ENCODE assay signal across 13 cellular contexts in genomic region chr5:1789838-1790462, GRCh38. TPM values are rescaled to one million over a fixed set of nuclear protein-coding genes. Genes with fewer than 3 reads are reported as not detected.
A peak's percentile ranks its signal among the peaks of the same experiment; 100 is the strongest.
DNase-seq lines count a peak whose midpoint lies in the region; ATAC-seq and TF ChIP-seq lines count a peak whose summit lies in the region.
"Had no signal": no experiment of that assay in that cellular context is flagged by ENCODE, and none has a peak within 500 bp of the region (broad histone marks: within the 10 kb centered on the region; RNA-seq: fewer than 3 reads in every experiment).

No MANE protein-coding gene starts in this region.

- H3K4me1 ChIP-seq in Peyer's patch = peaks cover 0 to 10% (median 0%) of the 10 kb centered on the region in 4 donors
- H3K4me1 ChIP-seq in effector memory CD4-positive, alpha-beta T cell (ENCODE audit: control insufficient read depth, insufficient read depth, low read length, poor library complexity, severe bottlenecking) = peaks cover 20% of the 10 kb centered on the region
- peaks cover 2 to 13% of the 10 kb centered on the region in 2 donors for H3K4me1 ChIP-seq in neuronal stem cell (ENCODE audit: control insufficient read depth in 2 of 2, insufficient read depth in 1 of 2, low read depth in 1 of 2, low read length in 2 of 2)

- H3K9ac ChIP-seq in neuronal stem cell (ENCODE audit: low read depth, low read length, poor library complexity) = no peak overlapping the region

- no peak for ATAC-seq in HG02571 (IDR thresholded peaks at IDR 0.05; ENCODE audit: unreplicated experiment)
- ATAC-seq: activated T-cell treated with anti-CD3 and anti-CD28 coated beads, Interleukin-2, amount 50 U/mL, for 4 hours had no signal

- H4K8ac ChIP-seq in neuronal stem cell (ENCODE audit: low read depth, low read length) = no peak overlapping the region

- H3K27me3 Mint-ChIP-seq in T-helper 1 cell treated with Interleukin-12 subunit alpha and Interleukin-12 subunit beta and Interleukin-4 antibody, amounts not matched to agents 30 μg/mL and 1 μg/mL, for 36 hours (ENCODE audit: low read depth) = no peaks in the 10 kb centered on the region

- no peaks in the 10 kb centered on the region for H3K79me1 ChIP-seq in neuronal stem cell (ENCODE audit: low read depth, low read length)

- H2AK5ac ChIP-seq in neuronal stem cell (ENCODE audit: low read depth, low read length) = no peak overlapping the region

- no peak overlapping the region for H4K91ac ChIP-seq in neuronal stem cell (ENCODE audit: low read depth, low read length, poor library complexity)

- no peak overlapping the region for H3K4me2 ChIP-seq in neuronal stem cell (ENCODE audit: insufficient read depth, low read length, poor library complexity, severe bottlenecking)

- H2BK15ac ChIP-seq in neuronal stem cell (ENCODE audit: low read length) = no peak overlapping the region

- no peak overlapping the region for H3K4ac ChIP-seq in neuronal stem cell (ENCODE audit: low read length)

- H3K4me3 ChIP-seq in Peyer's patch = no peak overlapping the region
- no peak overlapping the region for H3K4me3 ChIP-seq in effector memory CD4-positive, alpha-beta T cell (ENCODE audit: insufficient read depth, low read depth, low read length, poor library complexity, severe bottlenecking)
- no peak overlapping the region for H3K4me3 ChIP-seq in neuronal stem cell (ENCODE audit: low read length in 2 of 2)

- no peak for TF ChIP-seq CTCF in Peyer's patch (IDR thresholded peaks at IDR 0.05)

- no peak overlapping the region for H3K18ac ChIP-seq in neuronal stem cell (ENCODE audit: low read length)

- H3K23ac ChIP-seq in neuronal stem cell (ENCODE audit: low read depth, low read length, poor library complexity) = no peak overlapping the region

- H2AFZ ChIP-seq in neuronal stem cell (ENCODE audit: low read length) = peak overlapping the region; percentile 86

- H2BK12ac ChIP-seq in neuronal stem cell (ENCODE audit: low read length) = no peak overlapping the region

- no peaks in the 10 kb centered on the region for H3K9me3 ChIP-seq in Peyer's patch
- H3K9me3 ChIP-seq in effector memory CD4-positive, alpha-beta T cell (ENCODE audit: control insufficient read depth, low read length) = no peaks in the 10 kb centered on the region
- H3K9me3 ChIP-seq in neuronal stem cell (replicated peaks in 1 of 2; ENCODE audit: control insufficient read depth in 2 of 2, insufficient read depth in 1 of 2, low read depth in 1 of 2, low read length in 2 of 2) = no peaks in the 10 kb centered on the region

- no peaks in the 10 kb centered on the region for H3K9me3 Mint-ChIP-seq in T-helper 1 cell treated with Interleukin-12 subunit alpha and Interleukin-12 subunit beta and Interleukin-4 antibody, amounts not matched to agents 30 μg/mL and 1 μg/mL, for 36 hours
- H3K9me3 Mint-ChIP-seq: H9 had no signal

- H3K36me3 ChIP-seq in Peyer's patch (no peaks in the 10 kb centered on the region), neuronal stem cell (replicated peaks in 1 of 2; ENCODE audit: control insufficient read depth in 2 of 2, insufficient read depth in 2 of 2, low read length in 2 of 2) (no peaks in the 10 kb centered on the region)
- H3K36me3 ChIP-seq in effector memory CD4-positive, alpha-beta T cell (ENCODE audit: control insufficient read depth, insufficient read depth, low read length) = no peaks in the 10 kb centered on the region

- peaks cover 53% of the 10 kb centered on the region for H3K4me1 Mint-ChIP-seq in T-helper 1 cell treated with Interleukin-12 subunit alpha and Interleukin-12 subunit beta and Interleukin-4 antibody, amounts not matched to agents 30 μg/mL and 1 μg/mL, for 36 hours (ENCODE audit: low read depth)

- H3K27ac ChIP-seq in Peyer's patch (no peak overlapping the region), neuronal stem cell (replicated peaks; ENCODE audit: low read length) (no peak overlapping the region)
- peak overlapping the region; percentile 16 for H3K27ac ChIP-seq in effector memory CD4-positive, alpha-beta T cell (ENCODE audit: insufficient read depth, low read length, poor library complexity, severe bottlenecking)

- H3K27ac Mint-ChIP-seq in T-helper 1 cell treated with Interleukin-12 subunit alpha and Interleukin-12 subunit beta and Interleukin-4 antibody, amounts not matched to agents 30 μg/mL and 1 μg/mL, for 36 hours = peak overlapping the region; percentile 65

- H2BK120ac ChIP-seq in neuronal stem cell (ENCODE audit: low read depth, low read length) = no peak overlapping the region

- no CpG with 5 or more reads among the region's 10 CpGs for WGBS in neuronal stem cell (ENCODE audit: extremely low coverage in 2 of 2, insufficient read length in 2 of 2, insufficient replicate concordance in 1 of 2), 2 donors

- H3K27me3 ChIP-seq in Peyer's patch (no peaks in the 10 kb centered on the region), neuronal stem cell (ENCODE audit: control insufficient read depth in 3 of 3, insufficient read depth in 3 of 3, low read depth in 1 of 3, low read length in 3 of 3) (no peaks in the 10 kb centered on the region)
- no peaks in the 10 kb centered on the region for H3K27me3 ChIP-seq in effector memory CD4-positive, alpha-beta T cell (replicated peaks; ENCODE audit: control insufficient read depth, insufficient read depth, low read length, poor library complexity, severe bottlenecking)

- peaks cover 6% of the 10 kb centered on the region for H3K36me3 Mint-ChIP-seq in T-helper 1 cell treated with Interleukin-12 subunit alpha and Interleukin-12 subunit beta and Interleukin-4 antibody, amounts not matched to agents 30 μg/mL and 1 μg/mL, for 36 hours (ENCODE audit: low read depth)

- TF ChIP-seq POLR2A in Peyer's patch (IDR thresholded peaks at IDR 0.05) = no peak

- H3K4me3 Mint-ChIP-seq in T-helper 1 cell treated with Interleukin-12 subunit alpha and Interleukin-12 subunit beta and Interleukin-4 antibody, amounts not matched to agents 30 μg/mL and 1 μg/mL, for 36 hours = peak overlapping the region; percentile 58
- H3K4me3 Mint-ChIP-seq: activated T-cell treated with anti-CD3 and anti-CD28 coated beads, Interleukin-2, amount 50 U/mL, for 4 hours; H9 had no signal

- DNase-seq in T-helper 1 cell = no peak
- peak in 2 of 3 donors; percentile 7 to 12 for DNase-seq in Peyer's patch
- DNase-seq in effector memory CD4-positive, alpha-beta T cell = no peak
- no peak for DNase-seq in neuronal stem cell (ENCODE audit: low spot score)
- no peak for DNase-seq in T-helper 9 cell
- DNase-seq in activated effector memory CD4-positive, alpha-beta T cell treated with anti-CD3 and anti-CD28 coated beads, Interleukin-2, amount 50 U/mL, for 16 hours = no peak
- DNase-seq: 8988T; activated T-cell treated with anti-CD3 and anti-CD28 coated beads, Interleukin-2, amount 50 U/mL, for 4 hours; glutamatergic neuron; H9; NK-92 treated with Interleukin-12 subunit alpha and Interleukin-12 subunit beta, amount 100 ng/mL, for 24 hours had no signal

- H3K14ac ChIP-seq in neuronal stem cell (ENCODE audit: low read length) = no peak overlapping the region

- no peak overlapping the region for H2BK5ac ChIP-seq in neuronal stem cell (ENCODE audit: low read length)

RNA-seq across cellular contexts. Expression of gene MRPL36, which starts 9.7 kb away (rescaled TPM):
- 10 to 100 TPM; 21.9 to 23.9 (median 23.3) TPM for total RNA-seq in Peyer's patch
- polyA plus RNA-seq in neuronal stem cell (2013, experiment 1 of 2) = 54.5 TPM
- polyA plus RNA-seq in neuronal stem cell (2013, experiment 2 of 2) = 56.1 TPM

RNA-seq across cellular contexts. Expression of gene NDUFS6, which starts 11.3 kb away (rescaled TPM):
- total RNA-seq in Peyer's patch = 10 to 100 TPM; 27.4 to 86.5 (median 47.6) TPM
- polyA plus RNA-seq in neuronal stem cell (2013, experiment 1 of 2) = 149 TPM
- 147 TPM for polyA plus RNA-seq in neuronal stem cell (2013, experiment 2 of 2)

Comparison
In these comparisons a context has a peak if more than half of its experiments do, and no peak if none do; other contexts are left out.
1. DNase-seq: peak in Peyer's patch (2 of 3); none in T-helper 1 cell (0 of 5), effector memory CD4-positive, alpha-beta T cell (0 of 3), neuronal stem cell (single experiment), T-helper 9 cell (single experiment) and activated effector memory CD4-positive, alpha-beta T cell treated with anti-CD3 and anti-CD28 coated beads, Interleukin-2, amount 50 U/mL, for 16 hours (single experiment).